In genomic region chr17:47850692-47851573, GRCh38 we compare ENCODE assay signal across 9 cellular contexts. TPM values are rescaled to one million over a fixed set of nuclear protein-coding genes. Genes with fewer than 3 reads are reported as not detected.
DNase-seq lines count a peak whose midpoint lies in the region; ATAC-seq and TF ChIP-seq lines count a peak whose summit lies in the region.
"Had no signal": no experiment of that assay in that cellular context is flagged by ENCODE, and none has a peak within 500 bp of the region (broad histone marks: within the 10 kb centered on the region; RNA-seq: fewer than 3 reads in every experiment).

SP6 (minus strand) TSS chr17:47851163; CDS start chr17:47848429, 2,734 bp downstream.

- H3K9me3 Mint-ChIP-seq in activated CD8-positive, alpha-beta T cell treated with anti-CD3 and anti-CD28 coated beads, Interleukin-2, amount 10 ng/mL, durations not matched to agents 7 days and 5 days (ENCODE audit: insufficient read depth) = no peaks in the 10 kb centered on the region
- no peaks in the 10 kb centered on the region for H3K9me3 Mint-ChIP-seq in effector memory CD8-positive, alpha-beta T cell

- intact Hi-C loops in tibial artery (cut with DNase I; ENCODE audit: low total_unique reads) = no loop called here

- H3K36me3 Mint-ChIP-seq in activated CD8-positive, alpha-beta T cell treated with anti-CD3 and anti-CD28 coated beads, Interleukin-2, amount 10 ng/mL, durations not matched to agents 7 days and 5 days (ENCODE audit: low read depth) = no peaks in the 10 kb centered on the region
- no peaks in the 10 kb centered on the region for H3K36me3 Mint-ChIP-seq in effector memory CD8-positive, alpha-beta T cell (ENCODE audit: insufficient read depth)

- DNase-seq in GM10248 (ENCODE audit: extremely low spot score) (peak; percentile 70), NCI-H2171 (lab: John Stamatoyannopoulos, UW) (peak; percentile 69), tibial artery (no peak), putamen (ENCODE audit: low spot score) (no peak)
- peak; percentile 70 for DNase-seq in activated CD8-positive, alpha-beta T cell treated with anti-CD3 and anti-CD28 coated beads, Interleukin-2, amount 10 ng/mL, durations not matched to agents 7 days and 5 days
- DNase-seq in effector memory CD8-positive, alpha-beta T cell = peak; percentile 40 to 54 (median 51)
- DNase-seq in stimulated activated CD8-positive, alpha-beta memory T cell treated with anti-CD3 and anti-CD28 coated beads, Interleukin-7, amount 100 ng/mL, for 24 hours (ENCODE audit: low read depth) = peak; percentile 26

- TF ChIP-seq CTCF in GM10248 (IDR thresholded peaks at IDR 0.05; ENCODE audit: control extremely low read depth, extremely low read depth, low read depth, missing control alignments) (peak; percentile 5), tibial artery (IDR thresholded peaks at IDR 0.05) (no peak)

- POLR2A ChIA-PET in GM10248 (lab: Yijun Ruan, JAX) = no interaction called here
- POLR2A ChIA-PET in activated CD8-positive, alpha-beta T cell treated with anti-CD3 and anti-CD28 coated beads, Interleukin-2, amount 10 ng/mL, durations not matched to agents 7 days and 5 days (lab: Charles Lee) = interaction anchor here (1.0 kb wide), 1 partner anchor 19 kb away, joined by 3 read pairs; the partner anchor contains the start of genes LRRC46 and MRPL10

- H3K4me3 ChIP-seq in mucosa of rectum (ENCODE audit: low read length in 2 of 2) = peak within 1 kb of the TSS; percentile 71
- peak within 1 kb of the TSS in 1 of 2 donors; percentile 36 for H3K4me3 ChIP-seq in tibial artery

- peaks cover 38 to 39% of the 10 kb centered on the region in 2 donors for H3K27me3 ChIP-seq in mucosa of rectum (ENCODE audit: control insufficient read depth in 2 of 2, insufficient read depth in 2 of 2, low read length in 2 of 2)
- peaks cover 4 to 100% of the 10 kb centered on the region in 2 donors for H3K27me3 ChIP-seq in tibial artery

- H3K9ac ChIP-seq in mucosa of rectum (ENCODE audit: low read depth in 1 of 2, low read length in 2 of 2) = peak within 1 kb of the TSS; percentile 74 to 80

- H3K27ac Mint-ChIP-seq in activated CD8-positive, alpha-beta T cell treated with anti-CD3 and anti-CD28 coated beads, Interleukin-2, amount 10 ng/mL, durations not matched to agents 7 days and 5 days = no peak within 1 kb of the TSS
- peak within 1 kb of the TSS in 1 of 2 donors; percentile 75 for H3K27ac Mint-ChIP-seq in effector memory CD8-positive, alpha-beta T cell

- peaks cover 0 to 12% of the 10 kb centered on the region in 2 donors for H3K4me1 ChIP-seq in mucosa of rectum (ENCODE audit: control insufficient read depth in 2 of 2, insufficient read depth in 2 of 2, low read length in 2 of 2)
- H3K4me1 ChIP-seq in tibial artery = peaks cover 0 to 29% (median 18%) of the 10 kb centered on the region in 4 donors

- H3K4me3 Mint-ChIP-seq in activated CD8-positive, alpha-beta T cell treated with anti-CD3 and anti-CD28 coated beads, Interleukin-2, amount 10 ng/mL, durations not matched to agents 7 days and 5 days = peak within 1 kb of the TSS; percentile 27
- H3K4me3 Mint-ChIP-seq in effector memory CD8-positive, alpha-beta T cell = peak within 1 kb of the TSS; percentile 68 to 73

- ATAC-seq in activated CD8-positive, alpha-beta T cell treated with anti-CD3 and anti-CD28 coated beads, Interleukin-2, amount 10 ng/mL, durations not matched to agents 7 days and 5 days = peak; percentile 86
- peak; percentile 89 for ATAC-seq in effector memory CD8-positive, alpha-beta T cell (replicated peaks)

- H3K27me3 Mint-ChIP-seq in activated CD8-positive, alpha-beta T cell treated with anti-CD3 and anti-CD28 coated beads, Interleukin-2, amount 10 ng/mL, durations not matched to agents 7 days and 5 days (ENCODE audit: low read depth) = peaks cover 84% of the 10 kb centered on the region
- peaks cover 86 to 99% of the 10 kb centered on the region in 2 donors for H3K27me3 Mint-ChIP-seq in effector memory CD8-positive, alpha-beta T cell

- CTCF ChIA-PET in GM10248 (lab: Yijun Ruan, JAX) = interaction anchor here (2.4 to 25.0 kb wide), 3 partner anchors 6 to 36 kb away, joined by 8 to 687 read pairs (median 152); partner anchors contain the start of genes SCRN2 and SP2
- CTCF ChIA-PET in activated CD8-positive, alpha-beta T cell treated with anti-CD3 and anti-CD28 coated beads, Interleukin-2, amount 10 ng/mL, durations not matched to agents 7 days and 5 days (lab: Charles Lee) = interaction anchor here (0.9 to 18.7 kb wide), 3 partner anchors 10 to 58 kb away, joined by 3 to 538 read pairs (median 19); partner anchors contain the start of genes SCRN2 and SP2

- H3K9me3 ChIP-seq in mucosa of rectum (ENCODE audit: control insufficient read depth in 2 of 2, low read length in 2 of 2) (no peaks in the 10 kb centered on the region), tibial artery (no peaks in the 10 kb centered on the region)

- H3K27ac ChIP-seq in mucosa of rectum (ENCODE audit: low read depth in 2 of 2, low read length in 2 of 2) (peak within 1 kb of the TSS; percentile 43 to 53), tibial artery (no peak within 1 kb of the TSS)

- no peaks in the 10 kb centered on the region for H3K36me3 ChIP-seq in mucosa of rectum (ENCODE audit: control insufficient read depth in 2 of 2, insufficient read depth in 2 of 2, low read length in 2 of 2)
- no peaks in the 10 kb centered on the region for H3K36me3 ChIP-seq in tibial artery

- peaks cover 19% of the 10 kb centered on the region for H3K4me1 Mint-ChIP-seq in activated CD8-positive, alpha-beta T cell treated with anti-CD3 and anti-CD28 coated beads, Interleukin-2, amount 10 ng/mL, durations not matched to agents 7 days and 5 days (ENCODE audit: low read depth)
- H3K4me1 Mint-ChIP-seq in effector memory CD8-positive, alpha-beta T cell (ENCODE audit: low read depth in 2 of 2) = peaks cover 15 to 16% of the 10 kb centered on the region in 2 donors

RNA-seq across cellular contexts. Expression of gene SP6, which starts in this region (rescaled TPM):
- total RNA-seq in activated CD8-positive, alpha-beta T cell treated with anti-CD3 and anti-CD28 coated beads, Interleukin-2, amount 10 ng/mL, durations not matched to agents 7 days and 5 days = under 1 TPM in 1 of 2 experiments, not detected in 1; 0.05 TPM
- total RNA-seq: LHCN-M2 had no signal

Comparison
In these comparisons a context has a peak if more than half of its experiments do, and no peak if none do; other contexts are left out.
1. Peak in DNase-seq and ATAC-seq in activated CD8-positive, alpha-beta T cell treated with anti-CD3 and anti-CD28 coated beads, Interleukin-2, amount 10 ng/mL, durations not matched to agents 7 days and 5 days; RNA of the gene not detected or under 1 TPM.
2. DNase-seq: peak in GM10248 (single experiment), NCI-H2171 (single experiment), effector memory CD8-positive, alpha-beta T cell (3 of 3) and stimulated activated CD8-positive, alpha-beta memory T cell treated with anti-CD3 and anti-CD28 coated beads, Interleukin-7, amount 100 ng/mL, for 24 hours (single experiment); none in tibial artery (0 of 2) and putamen (single experiment).
3. H3K27ac ChIP-seq: peak in mucosa of rectum (2 of 2); none in tibial artery (0 of 2).